ENCODE assay signal across 8 cellular contexts in genomic region chr6:111844376-111844775, GRCh38. TPM values are rescaled to one million over a fixed set of nuclear protein-coding genes. Genes with fewer than 3 reads are reported as not detected.
DNase-seq lines count a peak whose midpoint lies in the region; ATAC-seq and TF ChIP-seq lines count a peak whose summit lies in the region.

No MANE protein-coding gene starts in this region.

- H3K36me3 ChIP-seq in CD8-positive, alpha-beta T cell (ENCODE audit: insufficient read depth, low read length): no peaks in the 10 kb centered on the region
- H3K36me3 ChIP-seq in GM23248 (ENCODE audit: low read depth): no peaks in the 10 kb centered on the region; the same call in 1 of the 2 replicates

- 71 to 77% methylated on average over 4 of the region's 4 CpGs for WGBS in GM23248 (ENCODE audit: low coverage in 1 of 2, low lambda C conversion rate in 2 of 2, missing lambda C conversion rate in 2 of 2), 2 experiments

- H3K4me1 ChIP-seq in CD8-positive, alpha-beta T cell (ENCODE audit: insufficient read depth, low read length): peaks cover 98% of the 10 kb centered on the region
- peaks cover 13% of the 10 kb centered on the region for H3K4me1 ChIP-seq in GM23248 (ENCODE audit: insufficient read depth)

- no peak overlapping the region for H3K27ac Mint-ChIP-seq in CD8-positive, alpha-beta T cell

- peaks cover 19% of the 10 kb centered on the region for H3K36me3 Mint-ChIP-seq in CD8-positive, alpha-beta T cell

- no peak for TF ChIP-seq CTCF in CD8-positive, alpha-beta T cell (IDR thresholded peaks at IDR 0.05)

- CTCF ChIA-PET in CD8-positive, alpha-beta T cell (lab: Charles Lee): interaction anchor here (0.8 to 1.7 kb wide), 8 partner anchors 17 to 198 kb away, joined by 3 to 5 read pairs (median 4); partner anchors contain the start of gene FYN

- peaks cover 17% of the 10 kb centered on the region for H3K4me1 Mint-ChIP-seq in CD8-positive, alpha-beta T cell (ENCODE audit: low read depth)

- no peak overlapping the region for H2AFZ ChIP-seq in GM23248

- intact Hi-C loops in CD8-positive, alpha-beta T cell (cut with DNase I, micrococcal nuclease): loop anchor here in 1 of 2 experiments (5.0 kb wide), 1 partner anchor 757 kb away; the partner anchor contains the start of gene SLC16A10

- H3K9me3 Mint-ChIP-seq in CD8-positive, alpha-beta T cell: no peaks in the 10 kb centered on the region

- peaks cover 22% of the 10 kb centered on the region; the same call in 1 of the 2 replicates for H4K20me1 ChIP-seq in GM23248 (ENCODE audit: insufficient read depth)

- H3K9ac ChIP-seq in GM23248: no peak overlapping the region

- no peaks in the 10 kb centered on the region for H3K27me3 Mint-ChIP-seq in CD8-positive, alpha-beta T cell (ENCODE audit: low read depth)

- in situ Hi-C loops in GM23248 (cut with MboI): no loop called here

- no peak overlapping the region for H3K4me2 ChIP-seq in GM23248 (ENCODE audit: unreplicated experiment)

- H3K4me3 Mint-ChIP-seq in CD8-positive, alpha-beta T cell: peak overlapping the region; percentile 74

- H3K9me3 ChIP-seq in CD8-positive, alpha-beta T cell (ENCODE audit: low read length): no peaks in the 10 kb centered on the region
- no peaks in the 10 kb centered on the region for H3K9me3 ChIP-seq in GM23248 (ENCODE audit: low read depth)

- POLR2A ChIA-PET in CD8-positive, alpha-beta T cell (lab: Charles Lee): interaction anchor here (0.7 to 3.7 kb wide), 13 partner anchors 11 to 129 kb away, joined by 3 to 11 read pairs (median 4); partner anchors contain the start of gene FYN

- no peaks in the 10 kb centered on the region for H3K27me3 ChIP-seq in CD8-positive, alpha-beta T cell (ENCODE audit: insufficient read depth, low read length)
- no peaks in the 10 kb centered on the region for H3K27me3 ChIP-seq in GM23248 (replicated peaks; ENCODE audit: insufficient read depth)

- H3K4me3 ChIP-seq in CD8-positive, alpha-beta T cell (ENCODE audit: low read depth, low read length): no peak overlapping the region
- H3K4me3 ChIP-seq in GM23248: no peak overlapping the region

- no peaks in the 10 kb centered on the region for H3K9me2 ChIP-seq in GM23248 (ENCODE audit: insufficient read depth)

- H3F3A ChIP-seq in GM23248 (ENCODE audit: insufficient read depth): 0 out of 2 replicates have a peak, but pooled peaks cover 15% of the 10 kb centered on the region

- ATAC-seq in CD8-positive, alpha-beta T cell: no peak
- peak; percentile 62 for ATAC-seq in GM19395 (IDR thresholded peaks at IDR 0.05; ENCODE audit: unreplicated experiment)
- ATAC-seq in HG03159 (IDR thresholded peaks at IDR 0.05; ENCODE audit: unreplicated experiment): peak; percentile 42
- ATAC-seq in GM18520 (IDR thresholded peaks at IDR 0.05; ENCODE audit: unreplicated experiment): no peak

- H3K27ac ChIP-seq in CD8-positive, alpha-beta T cell (ENCODE audit: low read depth, low read length): peak overlapping the region; percentile 2
- H3K27ac ChIP-seq in cingulate gyrus (ENCODE audit: low read depth, low read length): peak overlapping the region; percentile 0
- H3K27ac ChIP-seq in GM23248: no peak overlapping the region

- peaks cover 100% of the 10 kb centered on the region for H3K79me2 ChIP-seq in GM23248 (ENCODE audit: insufficient read depth)

- DNase-seq in CD8-positive, alpha-beta T cell: no peak
- DNase-seq in GM23248 (no peak), hepatic stellate cell (ENCODE audit: low spot score) (no peak)
- no peak for DNase-seq in stimulated activated naive CD4-positive, alpha-beta T cell (lab: John Stamatoyannopoulos, UW)

RNA-seq across cellular contexts. Expression of gene FYN, which starts 28.9 kb away (rescaled TPM):
- total RNA-seq in CD8-positive, alpha-beta T cell: 100 to 1,000 TPM; 479 to 483 TPM
- 166 and 177 TPM in 2 replicates for total RNA-seq in GM23248 (2014; rRNA removed; shearing (Covaris generic))
- polyA plus RNA-seq in GM23248 (2016; fragmentation: Nextera tagmentation; extraction: Ambion mirVana): 55.6 and 58.6 TPM in 2 replicates

Comparison
In these comparisons a context has a peak if more than half of its experiments do, and no peak if none do; other contexts are left out.
1. ATAC-seq: peak in GM19395 (single experiment) and HG03159 (single experiment); none in CD8-positive, alpha-beta T cell (single experiment) and GM18520 (single experiment).